In the genomic region with DNA sequence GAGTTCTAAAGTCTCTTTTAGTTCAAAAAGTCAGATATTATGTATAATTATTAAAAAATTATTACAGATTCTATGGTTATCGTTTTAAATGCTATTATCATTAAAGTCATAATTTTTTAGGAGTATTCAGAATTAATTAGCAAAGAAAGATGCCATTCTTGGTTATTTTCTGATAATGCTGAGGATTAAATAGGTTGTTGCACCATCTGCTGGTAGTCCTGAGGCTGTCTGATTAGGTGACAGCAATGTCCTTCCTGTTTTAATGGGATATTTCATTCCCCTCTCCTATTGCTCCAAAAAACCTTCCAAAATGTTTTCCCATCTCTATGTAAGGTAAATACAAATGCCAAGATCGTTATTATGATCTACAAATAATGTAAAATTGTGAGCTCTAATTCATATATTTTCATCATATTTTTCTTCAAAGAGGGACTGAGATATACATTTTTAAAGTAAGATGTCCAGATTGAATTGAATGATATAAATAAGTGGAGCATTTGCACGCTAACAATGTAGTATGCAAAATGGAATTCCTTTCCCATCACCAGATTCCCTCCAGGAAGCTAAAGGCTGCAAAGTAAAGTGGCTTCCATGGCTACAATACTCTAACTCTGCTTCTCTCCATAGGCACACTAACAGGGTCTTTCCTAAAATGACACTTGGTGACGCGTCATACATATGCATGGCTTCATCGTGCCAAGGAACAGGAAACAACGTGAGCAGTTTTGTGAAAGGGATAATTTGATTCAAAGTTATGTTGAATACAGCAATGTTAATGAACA, we compare ENCODE assay signal across 9 cellular contexts. TPM values are rescaled to one million over a fixed set of nuclear protein-coding genes. Genes with fewer than 3 reads are reported as not detected.
A peak's percentile ranks its signal among the peaks of the same experiment; 100 is the strongest.
DNase-seq lines count a peak whose midpoint lies in the region; ATAC-seq, FAIRE-seq and TF ChIP-seq lines count a peak whose summit lies in the region.
"Had no signal": no experiment of that assay in that cellular context is flagged by ENCODE, and none has a peak within 500 bp of the region (broad histone marks: within the 10 kb centered on the region; RNA-seq: fewer than 3 reads in every experiment).

No MANE protein-coding gene starts in this region.

- no peak for TF ChIP-seq RAD21 in HepG2 (CRISPR knock-in tag; IDR thresholded peaks at IDR 0.05)

- no peak for FAIRE-seq in HepG2 (lab: Jason Lieb, UNC)

- no peak for ATAC-seq in HepG2
- no peak for ATAC-seq in GM21367 (IDR thresholded peaks at IDR 0.05; ENCODE audit: unreplicated experiment)
- ATAC-seq in HG03520 (IDR thresholded peaks at IDR 0.05; ENCODE audit: unreplicated experiment) = no peak
- ATAC-seq in HG03439 (IDR thresholded peaks at IDR 0.05; ENCODE audit: unreplicated experiment) = no peak
- no peak for ATAC-seq in esophagus mucosa

- H3K4me2 ChIP-seq in HepG2 (ENCODE audit: low read depth, low read length) = no peak overlapping the region

- H2AFZ ChIP-seq in HepG2 (ENCODE audit: low read length) = no peak overlapping the region

- 1% methylated on average over 7 of the region's 7 CpGs for WGBS in HepG2 (ENCODE audit: low lambda C conversion rate)

- H4K20me1 ChIP-seq in HepG2 (ENCODE audit: insufficient read depth, low read length) = no peaks in the 10 kb centered on the region

- no peaks in the 10 kb centered on the region for H3K9me3 ChIP-seq in HepG2 (ENCODE audit: low read length)

- H3K79me2 ChIP-seq in HepG2 (ENCODE audit: insufficient read depth, low read length) = no peaks in the 10 kb centered on the region

- no peak for TF ChIP-seq EP300 in HepG2 (IDR thresholded peaks at IDR 0.05; ENCODE audit: low read depth in 2 of 2, low read length in 2 of 2)
- no peak for TF ChIP-seq EP300 in HepG2 (CRISPR knock-in tag; IDR thresholded peaks at IDR 0.05; ENCODE audit: borderline replicate concordance)

- H3K9ac ChIP-seq in HepG2 (ENCODE audit: insufficient read depth, low read depth, low read length) = no peak overlapping the region

- intact Hi-C loops in HepG2 (cut with micrococcal nuclease; ENCODE audit: unreplicated experiment) = loop anchor here (1.0 kb wide), 1 partner anchor 1528 kb away; no protein-coding TSS in a partner anchor

- H3K4me1 ChIP-seq in HepG2 (ENCODE audit: insufficient read depth, low read length) = peaks cover 13% of the 10 kb centered on the region

- H3K27me3 ChIP-seq in HepG2 (ENCODE audit: control insufficient read depth in 1 of 2, insufficient read depth in 2 of 2, low read length in 2 of 2) = 0 out of 5 replicates have a peak, but pooled peaks cover 0 to 4% of the 10 kb centered on the region in 2 experiments

- in situ Hi-C loops in HepG2 (cut with HindIII; ENCODE audit: extremely low pct_ligation_motif_present, low pct_unique_long_range_greater_than_20kb) = no loop called here

- DNase-seq in DMS114 treated with DMSO at 0.1 percent for 48 hours (lab: John Stamatoyannopoulos, UW; ENCODE audit: unreplicated experiment) (peak; percentile 47), LHCN-M2 (ENCODE audit: low read depth) (peak; percentile 75), HepG2 (ENCODE audit: low spot score) (peak; percentile 3)
- peak; percentile 10 for DNase-seq in central memory CD4-positive, alpha-beta T cell

- no peak for TF ChIP-seq POLR2A in HepG2 (IDR thresholded peaks at IDR 0.05; ENCODE audit: insufficient read depth in 1 of 2, low read depth in 2 of 2, low read length in 2 of 2)

- TF ChIP-seq CTCF in HepG2 (CRISPR knock-in tag; IDR thresholded peaks at IDR 0.05) = peak; percentile 56

- CTCF ChIA-PET in HepG2 (lab: Yijun Ruan, JAX; ENCODE audit: low intra/inter-chr PET ratio, low total read pairs) = interaction anchor here (1.3 to 1.7 kb wide), 3 partner anchors 110 to 1569 kb away, joined by 3 to 7 read pairs (median 3); no protein-coding TSS in a partner anchor

- no peak overlapping the region for H3K4me3 ChIP-seq in HepG2 (replicated peaks in 1 of 3; ENCODE audit: insufficient read depth in 1 of 3, low read depth in 2 of 3, low read length in 3 of 3)
- H3K4me3 ChIP-seq: SK-N-MC had no signal

- H3K27ac ChIP-seq in HepG2 (ENCODE audit: extremely low read length, insufficient read depth, low read length) = no peak overlapping the region
- H3K27ac ChIP-seq: SK-N-MC had no signal

- POLR2A ChIA-PET in HepG2 (lab: Yijun Ruan, JAX) = interaction anchor here (1.4 kb wide), 1 partner anchor 982 kb away, joined by 3 read pairs; a partner anchor contains a TSS

- no peaks in the 10 kb centered on the region for H3K36me3 ChIP-seq in HepG2 (replicated peaks in 1 of 2; ENCODE audit: control insufficient read depth in 1 of 2, insufficient read depth in 2 of 2, low read length in 2 of 2)

- BruUV-seq in HepG2 (replicated peaks; lab: Mats Ljungman, UMichigan) = no TSS peak

TF ChIP-seq in HepG2, 621 proteins besides CTCF, POLR2A, EP300 and RAD21:
- peak; percentile 62; the same call in 1 of the 2 replicates for TF ChIP-seq SMC3 (IDR thresholded peaks at IDR 0.05; ENCODE audit: low read length)
- no peak for TF ChIP-seq NFE2L2 (IDR thresholded peaks at IDR 0.05; ENCODE audit: low read length)
- peak; percentile 60 for TF ChIP-seq CREB1 (IDR thresholded peaks at IDR 0.05)
- TF ChIP-seq CREB1 (CRISPR knock-in tag; IDR thresholded peaks at IDR 0.05) = no peak
- TF ChIP-seq MLLT10 (CRISPR knock-in tag; IDR thresholded peaks at IDR 0.05) = no peak
- no peak for TF ChIP-seq SCMH1 (CRISPR knock-in tag; IDR thresholded peaks at IDR 0.05; ENCODE audit: borderline replicate concordance)
- TF ChIP-seq STAG1 (CRISPR knock-in tag; IDR thresholded peaks at IDR 0.05) = peak; percentile 75
- TF ChIP-seq ZNF550 (CRISPR knock-in tag; IDR thresholded peaks at IDR 0.05; ENCODE audit: borderline replicate concordance) = no peak
- 0 out of 2 replicates have a peak, but pooled peaks have one; percentile 34 for TF ChIP-seq MIXL1 (CRISPR knock-in tag; IDR thresholded peaks at IDR 0.05)
- no peak for TF ChIP-seq MTA3 (CRISPR knock-in tag; IDR thresholded peaks at IDR 0.05)
- TF ChIP-seq BCL6 (CRISPR knock-in tag; IDR thresholded peaks at IDR 0.05) = no peak
- TF ChIP-seq, protein P1, sequence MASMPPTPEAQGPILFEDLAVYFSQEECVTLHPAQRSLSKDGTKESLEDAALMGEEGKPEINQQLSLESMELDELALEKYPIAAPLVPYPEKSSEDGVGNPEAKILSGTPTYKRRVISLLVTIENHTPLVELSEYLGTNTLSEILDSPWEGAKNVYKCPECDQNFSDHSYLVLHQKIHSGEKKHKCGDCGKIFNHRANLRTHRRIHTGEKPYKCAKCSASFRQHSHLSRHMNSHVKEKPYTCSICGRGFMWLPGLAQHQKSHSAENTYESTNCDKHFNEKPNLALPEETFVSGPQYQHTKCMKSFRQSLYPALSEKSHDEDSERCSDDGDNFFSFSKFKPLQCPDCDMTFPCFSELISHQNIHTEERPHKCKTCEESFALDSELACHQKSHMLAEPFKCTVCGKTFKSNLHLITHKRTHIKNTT (CRISPR knock-in tag; IDR thresholded peaks at IDR 0.05) = no peak

RNA-seq across cellular contexts. Expression of a gene that starts 58.8 kb away (rescaled TPM):
- total RNA-seq in LHCN-M2 (2014; rRNA removed) (0.19 TPM in 1 of 2 replicates, not detected in the other), HepG2 (2016; rRNA removed; fragmentation: Illumina TruSeq; extraction: Trizol) (not detected in 2 replicates), esophagus mucosa (1.3 TPM)
- not detected for polyA plus RNA-seq in LHCN-M2 (2012)
- not detected in 2 replicates for total RNA-seq in HepG2 (2016; cell fraction: cytosol; rRNA removed; fragmentation: Illumina TruSeq; extraction: Trizol; ENCODE audit: low read depth)
- total RNA-seq in HepG2 (2016; cell fraction: insoluble cytoplasmic fraction; rRNA removed; fragmentation: Illumina TruSeq; extraction: Trizol) = not detected in 2 replicates
- total RNA-seq in HepG2 (2016; cell fraction: membrane; rRNA removed; fragmentation: Illumina TruSeq; extraction: Trizol) = not detected in 2 replicates
- total RNA-seq in HepG2 (2016; cell fraction: nucleus; rRNA removed; fragmentation: Illumina TruSeq; extraction: Trizol) = not detected in 2 replicates
- polyA plus RNA-seq in HepG2 (2011; rRNA removed) = 0.10 TPM in 1 of 2 replicates, not detected in the other
- polyA plus RNA-seq in HepG2 (2011; cell fraction: cytosol; rRNA removed) = not detected in 2 replicates
- 0.33 TPM in 1 of 2 replicates, not detected in the other for polyA plus RNA-seq in HepG2 (2011; cell fraction: nucleus; rRNA removed)
- not detected in 2 replicates for polyA plus RNA-seq in HepG2 (2012)
- polyA plus RNA-seq in HepG2 (2016; cell fraction: cytosol; fragmentation: Illumina TruSeq; extraction: Trizol; ENCODE audit: low read depth) = not detected in 2 replicates
- not detected in 2 replicates for polyA plus RNA-seq in HepG2 (2016; cell fraction: insoluble cytoplasmic fraction; fragmentation: Illumina TruSeq; extraction: Trizol; ENCODE audit: low read depth)
- not detected in 2 replicates for polyA plus RNA-seq in HepG2 (2016; cell fraction: membrane; fragmentation: Illumina TruSeq; extraction: Trizol; ENCODE audit: low read depth)
- polyA plus RNA-seq in HepG2 (2016; cell fraction: nucleus; fragmentation: Illumina TruSeq; extraction: Trizol; ENCODE audit: insufficient read depth, low read depth) = not detected in 2 replicates
- polyA minus RNA-seq in HepG2 (2011; rRNA and poly(A)+ RNA removed; ENCODE audit: low replicate concordance) = not detected in 2 replicates
- polyA minus RNA-seq in HepG2 (2011; cell fraction: cytosol; rRNA and poly(A)+ RNA removed) = not detected in 2 replicates
- polyA minus RNA-seq in HepG2 (2011; cell fraction: nucleus; rRNA and poly(A)+ RNA removed) = not detected in 2 replicates

Comparison
In these comparisons a context has a peak if more than half of its experiments do, and no peak if none do; other contexts are left out.
1. DNase-seq: peak in every context shown above with its lines; median percentile 75 in LHCN-M2; 47 in DMS114 treated with DMSO at 0.1 percent for 48 hours; 10 in central memory CD4-positive, alpha-beta T cell; 3 in HepG2.